Comparison of ENCODE assay signal across 8 cellular contexts in the genomic region with DNA sequence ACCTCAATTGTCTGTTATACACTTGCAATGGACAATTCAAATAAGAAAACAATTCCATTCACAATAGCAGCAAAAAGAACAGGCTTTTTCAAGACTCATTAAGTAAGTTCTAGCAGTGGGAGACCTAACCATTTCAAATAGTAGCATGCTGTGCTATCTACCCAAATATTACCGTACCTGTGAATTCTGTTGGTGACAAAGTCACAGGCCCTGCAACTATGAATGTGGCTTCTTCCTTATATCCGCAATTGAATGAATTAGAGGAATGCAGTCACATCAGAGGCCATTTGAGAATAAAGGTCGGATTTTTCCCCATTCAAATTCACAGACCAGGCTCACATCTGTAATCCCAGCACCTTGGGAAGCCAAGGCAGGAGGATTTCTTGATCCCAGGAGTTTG. TPM values are rescaled to one million over a fixed set of nuclear protein-coding genes. Genes with fewer than 3 reads are reported as not detected.
DNase-seq lines count a peak whose midpoint lies in the region; ATAC-seq and TF ChIP-seq lines count a peak whose summit lies in the region.

No MANE protein-coding gene starts in this region.

- H3K9me2 ChIP-seq in MM.1S (replicated peaks; ENCODE audit: insufficient read depth, low read length): no peaks in the 10 kb centered on the region

- no peaks in the 10 kb centered on the region for H3K36me3 ChIP-seq in MM.1S (replicated peaks; ENCODE audit: insufficient read depth, low read length)
- no peaks in the 10 kb centered on the region for H3K36me3 ChIP-seq in ovary

- intact Hi-C loops in ovary (cut with DNase I) (no loop called here), sciatic nerve (cut with DNase I) (no loop called here)

- H3K27me3 ChIP-seq in MM.1S (replicated peaks; ENCODE audit: insufficient read depth, low read length): no peaks in the 10 kb centered on the region
- no peaks in the 10 kb centered on the region for H3K27me3 ChIP-seq in ovary

- peak overlapping the region; percentile 58; the same call in 1 of the 2 replicates for H3K9ac ChIP-seq in MM.1S (ENCODE audit: low read length)

- TF ChIP-seq POLR2A in ovary (IDR thresholded peaks at IDR 0.05): no peak

- peak overlapping the region; percentile 99 for H3K4me2 ChIP-seq in MM.1S (ENCODE audit: low read depth, low read length)

- H3K27ac ChIP-seq in MM.1S (ENCODE audit: low read length): peak overlapping the region; percentile 16; the same call in 1 of the 2 replicates
- H3K27ac ChIP-seq in caudate nucleus (ENCODE audit: low read depth, low read length): peak overlapping the region; percentile 62
- peak overlapping the region; percentile 83 to 91 for H3K27ac ChIP-seq in ovary

- peak overlapping the region; percentile 72 for H2AFZ ChIP-seq in MM.1S (ENCODE audit: low read length)

- H3K4me3 ChIP-seq in MM.1S (ENCODE audit: low read length) (peak overlapping the region; percentile 67), ovary (no peak overlapping the region)

- TF ChIP-seq EP300 in ovary (IDR thresholded peaks at IDR 0.05): no peak

- DNase-seq in DMS53 (lab: John Stamatoyannopoulos, UW): peak; percentile 69
- no peak for DNase-seq in MM.1S
- peak in 1 of 61 donors; percentile 53 for DNase-seq in caudate nucleus (lab: John Stamatoyannopoulos, UW)
- no peak for DNase-seq in ovary
- DNase-seq in sciatic nerve (ENCODE audit: low spot score): no peak
- no peak for DNase-seq in germinal center (ENCODE audit: low spot score)

- H3K9me3 ChIP-seq in MM.1S (replicated peaks; ENCODE audit: insufficient read depth, low read length): no peaks in the 10 kb centered on the region
- H3K9me3 ChIP-seq in ovary: no peaks in the 10 kb centered on the region

- peaks cover 25% of the 10 kb centered on the region for H3F3A ChIP-seq in MM.1S (ENCODE audit: insufficient read depth, low read length)

- H3K79me2 ChIP-seq in MM.1S (ENCODE audit: low read length): peaks cover 16% of the 10 kb centered on the region

- peaks cover 13% of the 10 kb centered on the region for H3K4me1 ChIP-seq in MM.1S (ENCODE audit: low read length)
- H3K4me1 ChIP-seq in ovary (ENCODE audit: insufficient read depth): peaks cover 3% of the 10 kb centered on the region

- TF ChIP-seq CTCF in MM.1S (IDR thresholded peaks at IDR 0.05; ENCODE audit: low read length) (no peak), ovary (IDR thresholded peaks at IDR 0.05) (no peak)

- WGBS in ovary, 3 donors: 13 to 21% (median 15%) methylated on average over 3 of the region's 3 CpGs

- ATAC-seq in sciatic nerve (no peak), HG03457 (IDR thresholded peaks at IDR 0.05; ENCODE audit: unreplicated experiment) (no peak), GM18498 (IDR thresholded peaks at IDR 0.05; ENCODE audit: unreplicated experiment) (no peak)

- H4K20me1 ChIP-seq in MM.1S (ENCODE audit: insufficient read depth, low read length): no peaks in the 10 kb centered on the region

RNA-seq across cellular contexts. Expression of a gene that starts 0.8 kb away (rescaled TPM):
- total RNA-seq in ovary (100 to 1,000 TPM in 3 of 7 donors, 10 to 100 TPM in 4; 48.8 to 133 (median 93.4) TPM), sciatic nerve (68.3 TPM)
- polyA plus RNA-seq in ovary: 100 to 1,000 TPM in 1 of 2 donors, 10 to 100 TPM in 1; 72.9 to 117 TPM

RNA-seq across cellular contexts. Expression of a gene that starts 5.5 kb away (rescaled TPM):
- 10 to 100 TPM; 10.2 to 23.7 (median 15.1) TPM for total RNA-seq in ovary
- 10 to 100 TPM in 1 of 2 donors, 1 to 10 TPM in 1; 2.1 to 13.0 TPM for polyA plus RNA-seq in ovary
- total RNA-seq in sciatic nerve: 10.4 TPM

RNA-seq across cellular contexts. Expression of a gene that starts 14.4 kb away (rescaled TPM):
- total RNA-seq in ovary: 10 to 100 TPM; 13.0 to 39.8 (median 23.2) TPM
- polyA plus RNA-seq in ovary: 10 to 100 TPM; 13.9 to 17.9 TPM
- 29.0 TPM for total RNA-seq in sciatic nerve

RNA-seq across cellular contexts. Expression of a gene that starts 25.9 kb away (rescaled TPM):
- 10 to 100 TPM; 38.9 to 57.7 (median 40.9) TPM for total RNA-seq in ovary
- 10 to 100 TPM; 28.4 to 53.0 TPM for polyA plus RNA-seq in ovary
- 32.5 TPM for total RNA-seq in sciatic nerve

RNA-seq across cellular contexts. Expression of a gene that starts 29.2 kb away (rescaled TPM):
- 10 to 100 TPM; 35.9 to 58.1 (median 38.1) TPM for total RNA-seq in ovary
- 10 to 100 TPM; 18.0 to 40.1 TPM for polyA plus RNA-seq in ovary
- total RNA-seq in sciatic nerve: 56.0 TPM

Comparison
In these comparisons a context has a peak if more than half of its experiments do, and no peak if none do; other contexts are left out.
1. H3K27ac ChIP-seq: peak in every context shown above with its lines; median percentile 87 in ovary; 62 in caudate nucleus; 16 in MM.1S.